9 cellular contexts compared by ENCODE assay signal in genomic region chr16:66925322-66925840, GRCh38. TPM values are rescaled to one million over a fixed set of nuclear protein-coding genes. Genes with fewer than 3 reads are reported as not detected.
DNase-seq lines count a peak whose midpoint lies in the region; ATAC-seq, FAIRE-seq and TF ChIP-seq lines count a peak whose summit lies in the region.
"Had no signal": no experiment of that assay in that cellular context is flagged by ENCODE, and none has a peak within 500 bp of the region (broad histone marks: within the 10 kb centered on the region; RNA-seq: fewer than 3 reads in every experiment).

Gene RRAD (minus strand): TSS chr16:66925535. CDS start chr16:66925179, 356 bp downstream.

- TF ChIP-seq CTCF in AG04450 (IDR thresholded peaks at IDR 0.05; ENCODE audit: low read depth, low read length) (no peak), body of pancreas (IDR thresholded peaks at IDR 0.05) (no peak), kidney (IDR thresholded peaks at IDR 0.05; ENCODE audit: borderline replicate concordance, extremely low read depth, insufficient read depth) (no peak), suprapubic skin (IDR thresholded peaks at IDR 0.05) (no peak)

- peak in 1 of 3 donors; percentile 11 for TF ChIP-seq POLR2A in body of pancreas (IDR thresholded peaks at IDR 0.05)
- peak in 1 of 2 donors; percentile 10 for TF ChIP-seq POLR2A in suprapubic skin (IDR thresholded peaks at IDR 0.05)

- H3K4me1 ChIP-seq in HAP-1 (no peaks in the 10 kb centered on the region; the same call in 1 of the 2 replicates), body of pancreas (peaks cover 19% of the 10 kb centered on the region), kidney (ENCODE audit: control insufficient read depth in 1 of 2, insufficient read depth in 1 of 2, low read depth in 1 of 2, low read length in 2 of 2) (peaks cover 8 to 20% of the 10 kb centered on the region in 2 donors), suprapubic skin (peaks cover 41% of the 10 kb centered on the region)

- H3K27ac ChIP-seq in AG04450 (ENCODE audit: low read depth, low read length) (no peak within 1 kb of the TSS), body of pancreas (no peak within 1 kb of the TSS), kidney (ENCODE audit: low read depth in 2 of 2, low read length in 2 of 2) (peak within 1 kb of the TSS; percentile 67 to 88), suprapubic skin (peak within 1 kb of the TSS; percentile 18)

- DNase-seq in AG04450 (ENCODE audit: low read depth, low spot score) (no peak), HAP-1 (ENCODE audit: low spot score in 2 of 2) (peak in 1 of 2 experiments; percentile 28), body of pancreas (no peak), kidney (peak; percentile 90), suprapubic skin (ENCODE audit: low spot score in 2 of 2) (no peak)

- intact Hi-C loops in body of pancreas (cut with DNase I) (no loop called here), kidney (cut with DNase I) (no loop called here)

- H3K27me3 ChIP-seq in AG04450 (ENCODE audit: control insufficient read depth, insufficient read depth, low read length): peaks cover 19% of the 10 kb centered on the region
- H3K27me3 ChIP-seq in HAP-1 (ENCODE audit: low read depth): peaks cover 10% of the 10 kb centered on the region
- H3K27me3 ChIP-seq in body of pancreas: peaks cover 0 to 12% of the 10 kb centered on the region in 2 donors
- peaks cover 28% of the 10 kb centered on the region for H3K27me3 ChIP-seq in suprapubic skin

- H3K36me3 ChIP-seq in HAP-1 (replicated peaks) (no peaks in the 10 kb centered on the region), body of pancreas (replicated peaks in 1 of 2; ENCODE audit: insufficient read depth in 1 of 2, low read depth in 2 of 2) (no peaks in the 10 kb centered on the region), kidney (ENCODE audit: control insufficient read depth in 1 of 2, insufficient read depth in 2 of 2, low read length in 2 of 2) (no peaks in the 10 kb centered on the region), suprapubic skin (no peaks in the 10 kb centered on the region)

- CTCF ChIA-PET in AG04450 (lab: Charles Lee): interaction anchor here (0.7 to 4.2 kb wide), 6 partner anchors 14 to 57 kb away, joined by 3 to 77 read pairs (median 4); no protein-coding TSS in a partner anchor

- H3K4me3 ChIP-seq in AG04450 (ENCODE audit: low read depth, low read length): peak within 1 kb of the TSS; percentile 55
- peak within 1 kb of the TSS; percentile 24 for H3K4me3 ChIP-seq in HAP-1
- no peak within 1 kb of the TSS for H3K4me3 ChIP-seq in body of pancreas
- H3K4me3 ChIP-seq in kidney (ENCODE audit: low read length in 2 of 2): peak within 1 kb of the TSS; percentile 28 to 46
- peak within 1 kb of the TSS; percentile 51 for H3K4me3 ChIP-seq in suprapubic skin

- H3K9ac ChIP-seq in kidney (ENCODE audit: low read length in 2 of 2): peak within 1 kb of the TSS; percentile 38 to 41

- POLR2A ChIA-PET in AG04450 (lab: Yijun Ruan, JAX): no interaction called here

- peaks cover 2% of the 10 kb centered on the region; the same call in 1 of the 2 replicates for H3K9me3 ChIP-seq in AG04450 (ENCODE audit: control insufficient read depth, insufficient read depth, low read length)
- H3K9me3 ChIP-seq in HAP-1: no peaks in the 10 kb centered on the region
- no peaks in the 10 kb centered on the region for H3K9me3 ChIP-seq in body of pancreas
- no peaks in the 10 kb centered on the region for H3K9me3 ChIP-seq in kidney (ENCODE audit: control insufficient read depth in 1 of 2, low read length in 2 of 2)
- no peaks in the 10 kb centered on the region for H3K9me3 ChIP-seq in suprapubic skin

- 11 to 47% methylated on average over 12 to 36 of the region's 42 CpGs for WGBS in body of pancreas, 2 donors
- WGBS in suprapubic skin: 32% methylated on average over 12 of the region's 42 CpGs

- TF ChIP-seq EP300 in suprapubic skin (IDR thresholded peaks at IDR 0.05): no peak

- in situ Hi-C loops in HAP-1 (cut with MboI; ENCODE audit: low sequenced_read_pairs): no loop called here

- ATAC-seq in body of pancreas: peak; percentile 10
- no peak for ATAC-seq in GM18519 (IDR thresholded peaks at IDR 0.05; ENCODE audit: low FRiP score, unreplicated experiment)
- no peak for ATAC-seq in HG03039 (IDR thresholded peaks at IDR 0.05; ENCODE audit: unreplicated experiment)
- ATAC-seq in activated CD4-positive, CD25-positive, alpha-beta regulatory T cell treated with anti-CD3 and anti-CD28 coated beads, Interleukin-2, amount 50 U/mL, for 24 hours: no peak

- FAIRE-seq in kidney (lab: Jason Lieb, UNC): no peak
- FAIRE-seq: frontal cortex had no signal

RNA-seq across cellular contexts. Expression of gene RRAD, which starts in this region (rescaled TPM):
- polyA plus RNA-seq in AG04450 (2011; rRNA removed): 1.9 and 2.7 TPM in 2 replicates
- polyA minus RNA-seq in AG04450 (2011; rRNA and poly(A)+ RNA removed): 0.65 and 1.1 TPM in 2 replicates
- total RNA-seq in body of pancreas: 1 to 10 TPM in 1 of 2 donors, not detected in 1; 8.3 TPM
- 90.9 TPM for total RNA-seq in kidney
- polyA plus RNA-seq in kidney (ENCODE audit: insufficient read depth, low read depth, low replicate concordance): 14.3 TPM
- total RNA-seq in suprapubic skin: 10 to 100 TPM in 1 of 4 donors, 1 to 10 TPM in 3; 1.5 to 12.1 (median 4.6) TPM

Comparison
In these comparisons a context has a peak if more than half of its experiments do, and no peak if none do; other contexts are left out.
1. H3K27ac ChIP-seq: peak in kidney (2 of 2) and suprapubic skin (single experiment); none in AG04450 (single experiment) and body of pancreas (0 of 4).
2. H3K4me3 ChIP-seq: peak in AG04450 (single experiment), HAP-1 (single experiment), kidney (2 of 2) and suprapubic skin (single experiment); none in body of pancreas (0 of 2).